32 cellular contexts compared by ENCODE assay signal in the genomic region with DNA sequence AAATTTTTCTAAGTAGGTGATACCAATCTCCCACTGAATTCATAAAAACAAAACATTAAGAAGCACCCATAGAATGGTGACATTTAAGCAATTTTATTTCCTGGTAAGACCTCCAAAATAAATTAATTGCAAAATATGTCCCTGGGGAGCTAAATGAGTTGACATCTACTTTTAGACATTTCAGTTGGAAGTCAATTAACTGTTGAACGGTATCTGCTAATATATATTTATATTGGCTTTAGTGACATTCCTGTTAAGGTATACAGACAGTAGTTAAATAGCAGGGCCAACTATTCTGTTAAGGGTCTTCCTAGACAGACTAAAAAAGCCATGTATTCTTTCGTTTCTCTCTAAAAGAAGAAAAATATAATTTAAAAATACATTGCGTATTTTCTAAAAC. TPM values are rescaled to one million over a fixed set of nuclear protein-coding genes. Genes with fewer than 3 reads are reported as not detected.
"Had no signal": no experiment of that assay in that cellular context is flagged by ENCODE, and none has a peak within 500 bp of the region (broad histone marks: within the 10 kb centered on the region; RNA-seq: fewer than 3 reads in every experiment).

A gene (plus strand): TSS at position 301 of the 400 bp plus-strand sequence. CDS start 139 bp downstream, outside the sequence.

- H3K36me3 ChIP-seq: stomach, suprapubic skin, thoracic aorta, thyroid gland, tibial artery, tibial nerve, transverse colon, upper lobe of left lung, upper lobe of right lung, uterus, vagina had no signal

- H3K27me3 ChIP-seq: stomach, suprapubic skin, testis, thyroid gland, tibial artery, tibial nerve, transverse colon, upper lobe of left lung, upper lobe of right lung, uterus, vagina had no signal

- H3K27me3 Mint-ChIP-seq: stimulated activated memory B cell treated with anti-CD40 and anti-IgM and Interleukin-4, amounts not matched to agents 10 μg/mL and 1 μg/mL and 100 μg/mL, for 72 hours; stimulated activated naive B cell treated with anti-CD40 and anti-IgM and Interleukin-4, amounts not matched to agents 10 μg/mL and 1 μg/mL and 100 μg/mL, for 72 hours; stimulated activated naive CD8-positive, alpha-beta T cell treated with anti-CD3 and anti-CD28 coated beads, Interleukin-15, amount 100 ng/mL, for 72 hours; stimulated activated naive CD8-positive, alpha-beta T cell treated with anti-CD3 and anti-CD28 coated beads, Interleukin-15, Interleukin-2, amounts not matched to agents 100 ng/mL and 50 ng/mL, for 24 hours; type B pancreatic cell had no signal

- H3K4me3 Mint-ChIP-seq: stimulated activated effector memory CD8-positive, alpha-beta T cell treated with anti-CD3 and anti-CD28 coated beads, Interleukin-12 subunit alpha, Interleukin-12 subunit beta, amount 100 ng/mL, for 72 hours; stimulated activated memory B cell treated with anti-CD40 and anti-IgM and Interleukin-4, amounts not matched to agents 10 μg/mL and 1 μg/mL and 100 μg/mL, for 72 hours; stimulated activated naive B cell treated with anti-CD40 and anti-IgM and Interleukin-4, amounts not matched to agents 10 μg/mL and 1 μg/mL and 100 μg/mL, for 72 hours; stimulated activated naive CD8-positive, alpha-beta T cell treated with anti-CD3 and anti-CD28 coated beads, Interleukin-15, amount 100 ng/mL, for 72 hours; stimulated activated naive CD8-positive, alpha-beta T cell treated with anti-CD3 and anti-CD28 coated beads, Interleukin-15, Interleukin-2, amounts not matched to agents 100 ng/mL and 50 ng/mL, for 24 hours; type B pancreatic cell had no signal

- H3K4me3 ChIP-seq: stomach, suprapubic skin, testis, thoracic aorta, thyroid gland, tibial artery, tibial nerve, transverse colon, upper lobe of left lung, upper lobe of right lung, uterus, vagina had no signal

- H3K4me1 Mint-ChIP-seq: stimulated activated effector memory CD8-positive, alpha-beta T cell treated with anti-CD3 and anti-CD28 coated beads, Interleukin-12 subunit alpha, Interleukin-12 subunit beta, amount 100 ng/mL, for 72 hours; stimulated activated memory B cell treated with anti-CD40 and anti-IgM and Interleukin-4, amounts not matched to agents 10 μg/mL and 1 μg/mL and 100 μg/mL, for 72 hours; stimulated activated naive B cell treated with anti-CD40 and anti-IgM and Interleukin-4, amounts not matched to agents 10 μg/mL and 1 μg/mL and 100 μg/mL, for 72 hours; stimulated activated naive CD8-positive, alpha-beta T cell treated with anti-CD3 and anti-CD28 coated beads, Interleukin-15, amount 100 ng/mL, for 72 hours had no signal

- H3K4me1 ChIP-seq: stomach, suprapubic skin, testis, thyroid gland, tibial artery, tibial nerve, transverse colon, upper lobe of left lung, upper lobe of right lung, uterus, vagina had no signal

- H3K27ac Mint-ChIP-seq: stimulated activated effector memory CD8-positive, alpha-beta T cell treated with anti-CD3 and anti-CD28 coated beads, Interleukin-12 subunit alpha, Interleukin-12 subunit beta, amount 100 ng/mL, for 72 hours; stimulated activated memory B cell treated with anti-CD40 and anti-IgM and Interleukin-4, amounts not matched to agents 10 μg/mL and 1 μg/mL and 100 μg/mL, for 72 hours; stimulated activated naive B cell treated with anti-CD40 and anti-IgM and Interleukin-4, amounts not matched to agents 10 μg/mL and 1 μg/mL and 100 μg/mL, for 72 hours; stimulated activated naive CD8-positive, alpha-beta T cell treated with anti-CD3 and anti-CD28 coated beads, Interleukin-15, amount 100 ng/mL, for 72 hours; stimulated activated naive CD8-positive, alpha-beta T cell treated with anti-CD3 and anti-CD28 coated beads, Interleukin-15, Interleukin-2, amounts not matched to agents 100 ng/mL and 50 ng/mL, for 24 hours; type B pancreatic cell had no signal

- ATAC-seq: stimulated activated effector memory CD8-positive, alpha-beta T cell treated with anti-CD3 and anti-CD28 coated beads, Interleukin-12 subunit alpha, Interleukin-12 subunit beta, amount 100 ng/mL, for 72 hours; stimulated activated memory B cell treated with anti-CD40 and anti-IgM and Interleukin-4, amounts not matched to agents 10 μg/mL and 1 μg/mL and 100 μg/mL, for 72 hours; stimulated activated naive B cell treated with anti-CD40 and anti-IgM and Interleukin-4, amounts not matched to agents 10 μg/mL and 1 μg/mL and 100 μg/mL, for 72 hours; stimulated activated naive CD8-positive, alpha-beta T cell treated with anti-CD3 and anti-CD28 coated beads, Interleukin-15, amount 100 ng/mL, for 72 hours; stimulated activated naive CD8-positive, alpha-beta T cell treated with anti-CD3 and anti-CD28 coated beads, Interleukin-15, Interleukin-2, amounts not matched to agents 100 U/mL and 50 U/mL, for 24 hours; upper lobe of right lung had no signal

- H3K27ac ChIP-seq: stomach, suprapubic skin, testis, thoracic aorta, thyroid gland, tibial artery, tibial nerve, transverse colon, upper lobe of left lung, upper lobe of right lung, uterus, vagina had no signal

- DNase-seq: stimulated activated CD4-positive, alpha-beta T cell treated with anti-CD3 and anti-CD28 coated beads, Interleukin-2, amount 100 ng/mL, for 48 hours; stimulated activated CD4-positive, alpha-beta T cell treated with anti-CD3 and anti-CD28 coated beads, Interleukin-4, amount 100 ng/mL, for 1 hour; stimulated activated CD4-positive, alpha-beta T cell treated with anti-CD3 and anti-CD28 coated beads, Interleukin-4, amount 100 ng/mL, for 24 hours; stimulated activated CD4-positive, alpha-beta T cell treated with anti-CD3 and anti-CD28 coated beads, Interleukin-4, amount 100 ng/mL, for 4 hours; stimulated activated CD8-positive, alpha-beta memory T cell treated with anti-CD3 and anti-CD28 coated beads, Interleukin-4, amount 100 ng/mL, for 48 hours; stimulated activated naive B cell treated with anti-CD40 and anti-IgM and Interleukin-4, amounts not matched to agents 10 μg/mL and 1 μg/mL and 100 μg/mL, for 72 hours; stimulated activated naive CD4-positive, alpha-beta T cell; stimulated activated naive CD4-positive, alpha-beta T cell treated with Interleukin-2 at 50 U/mL for 16 hours; stimulated activated naive CD8-positive, alpha-beta T cell treated with anti-CD3 and anti-CD28 coated beads, Interleukin-15, amount 100 ng/mL, for 72 hours; stimulated activated naive CD8-positive, alpha-beta T cell treated with anti-CD3 and anti-CD28 coated beads, Interleukin-15, Interleukin-2, amounts not matched to agents 100 U/mL and 50 U/mL, for 24 hours; stomach; substantia nigra; testis; thyroid gland; tibial artery; transverse colon; trophoblast cell; upper lobe of left lung; upper lobe of right lung; uterus had no signal

- H3K36me3 Mint-ChIP-seq: stimulated activated effector memory CD8-positive, alpha-beta T cell treated with anti-CD3 and anti-CD28 coated beads, Interleukin-12 subunit alpha, Interleukin-12 subunit beta, amount 100 ng/mL, for 72 hours; stimulated activated memory B cell treated with anti-CD40 and anti-IgM and Interleukin-4, amounts not matched to agents 10 μg/mL and 1 μg/mL and 100 μg/mL, for 72 hours; stimulated activated naive B cell treated with anti-CD40 and anti-IgM and Interleukin-4, amounts not matched to agents 10 μg/mL and 1 μg/mL and 100 μg/mL, for 72 hours; type B pancreatic cell had no signal

- H3K9me3 Mint-ChIP-seq: stimulated activated memory B cell treated with anti-CD40 and anti-IgM and Interleukin-4, amounts not matched to agents 10 μg/mL and 1 μg/mL and 100 μg/mL, for 72 hours; stimulated activated naive B cell treated with anti-CD40 and anti-IgM and Interleukin-4, amounts not matched to agents 10 μg/mL and 1 μg/mL and 100 μg/mL, for 72 hours; stimulated activated naive CD8-positive, alpha-beta T cell treated with anti-CD3 and anti-CD28 coated beads, Interleukin-15, amount 100 ng/mL, for 72 hours; stimulated activated naive CD8-positive, alpha-beta T cell treated with anti-CD3 and anti-CD28 coated beads, Interleukin-15, Interleukin-2, amounts not matched to agents 100 ng/mL and 50 ng/mL, for 24 hours; type B pancreatic cell had no signal

RNA-seq across cellular contexts. Expression of the gene that starts here (rescaled TPM):
- total RNA-seq: stomach, subcutaneous adipose tissue, temporal lobe, thoracic aorta, thyroid gland, tibial nerve, transverse colon, upper lobe of left lung, upper lobe of right lung, ureter, urinary bladder, uterus, vagina had no signal
- polyA plus RNA-seq: stomach, urinary bladder had no signal
